Comparison of ENCODE assay signal across 8 cellular contexts in genomic region chr2:218567797-218568189, GRCh38. TPM values are rescaled to one million over a fixed set of nuclear protein-coding genes. Genes with fewer than 3 reads are reported as not detected.
DNase-seq lines count a peak whose midpoint lies in the region; ATAC-seq and TF ChIP-seq lines count a peak whose summit lies in the region.

No MANE protein-coding gene starts in this region.

- H3K4me1 ChIP-seq in HEK293 (ENCODE audit: control insufficient read depth, insufficient read depth, low read length) (peaks cover 6% of the 10 kb centered on the region), suprapubic skin (peaks cover 35% of the 10 kb centered on the region)

- POLR2A ChIA-PET in HEK293 (lab: Yijun Ruan, JAX): interaction anchor here (1.1 kb wide), 1 partner anchor 39 kb away, joined by 5 read pairs; the partner anchor contains the start of gene PLCD4

- TF ChIP-seq POLR2A in suprapubic skin (IDR thresholded peaks at IDR 0.05): no peak

- TF ChIP-seq CTCF in HEK293 (tag by site-specific recombination; IDR thresholded peaks at IDR 0.05) (no peak), astrocyte of the spinal cord (IDR thresholded peaks at IDR 0.05; ENCODE audit: low read depth, low read length) (no peak), suprapubic skin (IDR thresholded peaks at IDR 0.05) (no peak)

- WGBS in suprapubic skin: 2% methylated on average over 19 of the region's 19 CpGs

- peak overlapping the region; percentile 82 for H3K27ac ChIP-seq in HEK293 (ENCODE audit: extremely low read depth, low read depth, low read length)
- peak overlapping the region; percentile 87 for H3K27ac ChIP-seq in suprapubic skin

- peak overlapping the region; percentile 83 for H3K4me3 ChIP-seq in HEK293 (ENCODE audit: low read depth, low read length)
- H3K4me3 ChIP-seq in astrocyte of the spinal cord (ENCODE audit: low read depth, low read length): peak overlapping the region; percentile 93
- H3K4me3 ChIP-seq in suprapubic skin: peak overlapping the region; percentile 75

- H3K9me3 ChIP-seq in HEK293 (ENCODE audit: control insufficient read depth, insufficient read depth, low read depth, low read length): no peaks in the 10 kb centered on the region
- no peaks in the 10 kb centered on the region for H3K9me3 ChIP-seq in suprapubic skin

- CTCF ChIA-PET in HEK293 (lab: Yijun Ruan, JAX): interaction anchor here (0.6 kb wide), 1 partner anchor 45 kb away, joined by 4 read pairs; no protein-coding TSS in a partner anchor

- ATAC-seq in left lobe of liver: peak; percentile 65

- no peak for TF ChIP-seq EP300 in suprapubic skin (IDR thresholded peaks at IDR 0.05)

- H3K27me3 ChIP-seq in suprapubic skin: no peaks in the 10 kb centered on the region

- DNase-seq in SKM-1 treated with dmso at 0.1 percent for 144 hours (lab: John Stamatoyannopoulos, UW; ENCODE audit: unreplicated experiment) (peak; percentile 83), SKM-1 (lab: John Stamatoyannopoulos, UW; ENCODE audit: unreplicated experiment) (no peak), NCI-H1105 treated with DMSO at 0.1 percent for 48 hours (lab: John Stamatoyannopoulos, UW) (peak; percentile 69), astrocyte of the spinal cord (ENCODE audit: low read depth, low spot score) (no peak), left lobe of liver (ENCODE audit: low spot score) (no peak), suprapubic skin (ENCODE audit: low spot score in 2 of 2) (no peak), GDM1 (lab: John Stamatoyannopoulos, UW) (no peak)

- H3K36me3 ChIP-seq in HEK293 (ENCODE audit: control insufficient read depth in 2 of 2, insufficient read depth in 1 of 2, low read length in 2 of 2) (peaks cover 10 to 54% of the 10 kb centered on the region in 2 experiments; a peak in 2 of 3 replicates), suprapubic skin (no peaks in the 10 kb centered on the region)

- in situ Hi-C loops in astrocyte of the spinal cord (cut with HindIII; ENCODE audit: low sequenced_read_pairs): no loop called here

TF ChIP-seq in HEK293, 187 proteins besides CTCF, POLR2A, EP300 and RAD21:
- TF ChIP-seq ZFHX2 (tag by site-specific recombination; conservative IDR thresholded peaks at IDR 0.05) (peak; percentile 83), GLI4 (tag by site-specific recombination; IDR thresholded peaks at IDR 0.05) (0 out of 2 replicates have a peak, but pooled peaks have one; percentile 42), ZBTB17 (tag by site-specific recombination; IDR thresholded peaks at IDR 0.05) (peak; percentile 94; the same call in 1 of the 2 replicates), ZNF585B (tag by site-specific recombination; IDR thresholded peaks at IDR 0.05) (no peak), EGR2 (tag by site-specific recombination; IDR thresholded peaks at IDR 0.05; ENCODE audit: low read depth) (peak; percentile 73), REST (tag by site-specific recombination; IDR thresholded peaks at IDR 0.05) (0 out of 2 replicates have a peak, but pooled peaks have one; percentile 18), ZNF610 (tag by site-specific recombination; IDR thresholded peaks at IDR 0.05; ENCODE audit: borderline replicate concordance) (no peak), ZNF76 (tag by site-specific recombination; IDR thresholded peaks at IDR 0.05; ENCODE audit: borderline replicate concordance, low read depth) (peak; percentile 16; the same call in 1 of the 2 replicates), ZBTB11 (tag by site-specific recombination; conservative IDR thresholded peaks at IDR 0.05; ENCODE audit: low read depth) (0 out of 2 replicates have a peak, but pooled peaks have one; percentile 14), ZXDB (tag by site-specific recombination; IDR thresholded peaks at IDR 0.05) (no peak), SCRT2 (tag by site-specific recombination; IDR thresholded peaks at IDR 0.05) (no peak), ZSCAN5A (tag by site-specific recombination; IDR thresholded peaks at IDR 0.05) (no peak), ZNF580 (tag by site-specific recombination; IDR thresholded peaks at IDR 0.05) (0 out of 2 replicates have a peak, but pooled peaks have one; percentile 56), ZNF324 (tag by site-specific recombination; IDR thresholded peaks at IDR 0.05) (no peak), ZBTB7A (tag by site-specific recombination; IDR thresholded peaks at IDR 0.05; ENCODE audit: low read depth) (0 out of 2 replicates have a peak, but pooled peaks have one; percentile 50), MYNN (tag by site-specific recombination; IDR thresholded peaks at IDR 0.05; ENCODE audit: borderline replicate concordance) (no peak), ZNF140 (tag by site-specific recombination; IDR thresholded peaks at IDR 0.05) (no peak), KLF9 (tag by site-specific recombination; IDR thresholded peaks at IDR 0.05; ENCODE audit: low read depth) (0 out of 2 replicates have a peak, but pooled peaks have one; percentile 53), ZFP37 (tag by site-specific recombination; IDR thresholded peaks at IDR 0.05) (0 out of 2 replicates have a peak, but pooled peaks have one; percentile 16)

RNA-seq across cellular contexts. Expression of gene USP37, which starts 0.4 kb away (rescaled TPM):
- total RNA-seq in left lobe of liver (4.8 TPM), suprapubic skin (10 to 100 TPM; 10.2 to 25.9 (median 20.5) TPM)

RNA-seq across cellular contexts. Expression of gene CNOT9, which starts 0.8 kb away (rescaled TPM):
- total RNA-seq in left lobe of liver (14.1 TPM), suprapubic skin (10 to 100 TPM; 41.9 to 77.6 (median 46.7) TPM)

RNA-seq across cellular contexts. Expression of gene PLCD4, which starts 39.9 kb away (rescaled TPM):
- total RNA-seq in left lobe of liver (0.43 TPM), suprapubic skin (1 to 10 TPM in 3 of 4 donors, under 1 TPM in 1; 0.55 to 2.5 (median 1.5) TPM)

Comparison
In these comparisons a context has a peak if more than half of its experiments do, and no peak if none do; other contexts are left out.
1. DNase-seq: peak in SKM-1 treated with dmso at 0.1 percent for 144 hours (single experiment) and NCI-H1105 treated with DMSO at 0.1 percent for 48 hours (single experiment); none in SKM-1 (single experiment), astrocyte of the spinal cord (single experiment), left lobe of liver (single experiment), suprapubic skin (0 of 2) and GDM1 (single experiment).
2. Peak in every context shown above with its lines, with median percentiles within 50 percentile points of each other: H3K4me3 ChIP-seq.